ENCODE assay signal across 23 cellular contexts in the genomic region with DNA sequence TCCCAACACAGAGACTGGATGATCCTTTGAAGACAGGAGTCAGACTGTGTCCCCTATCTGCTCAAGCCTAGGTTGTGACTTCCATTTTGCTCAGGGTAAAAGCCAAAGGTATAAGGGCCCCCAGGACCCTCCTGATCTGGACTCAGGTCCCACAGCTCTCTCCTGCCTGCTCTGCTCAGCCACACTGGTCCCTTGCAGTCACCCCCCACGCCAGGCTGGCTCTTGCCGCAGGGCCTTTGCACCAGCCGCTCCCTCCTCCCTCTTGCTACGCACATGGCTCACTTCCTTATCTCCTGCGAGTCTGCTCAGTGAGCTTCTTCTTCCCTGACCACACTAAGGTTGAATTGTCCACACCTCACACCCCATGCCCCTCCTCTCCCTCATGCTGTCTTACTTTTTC. TPM values are rescaled to one million over a fixed set of nuclear protein-coding genes. Genes with fewer than 3 reads are reported as not detected.
A peak's percentile ranks its signal among the peaks of the same experiment; 100 is the strongest.
DNase-seq lines count a peak whose midpoint lies in the region; ATAC-seq and TF ChIP-seq lines count a peak whose summit lies in the region.
"Had no signal": no experiment of that assay in that cellular context is flagged by ENCODE, and none has a peak within 500 bp of the region (broad histone marks: within the 10 kb centered on the region; RNA-seq: fewer than 3 reads in every experiment).

No MANE protein-coding gene starts in this region.

- no peak overlapping the region for H3K4me3 ChIP-seq in coronary artery
- no peak overlapping the region for H3K4me3 ChIP-seq in vagina
- H3K4me3 ChIP-seq in thyroid gland (replicated peaks in 1 of 3) = no peak overlapping the region
- H3K4me3 ChIP-seq: BLaER1, SJSA1 had no signal

- intact Hi-C loops in cardiac septum (cut with DNase I) (no loop called here), Right ventricle myocardium superior (cut with DNase I) (no loop called here), vagina (cut with DNase I) (no loop called here), thyroid gland (cut with DNase I) (no loop called here)

- H3K9me3 Mint-ChIP-seq in osteocyte (ENCODE audit: unreplicated experiment) = no peaks in the 10 kb centered on the region
- H3K9me3 Mint-ChIP-seq in activated T-cell treated with anti-CD3 and anti-CD28 coated beads, Interleukin-2, amount 50 U/mL, for 4 hours = no peaks in the 10 kb centered on the region

- peaks cover 55% of the 10 kb centered on the region for H3K27me3 Mint-ChIP-seq in osteocyte (ENCODE audit: unreplicated experiment)
- peaks cover 50% of the 10 kb centered on the region for H3K27me3 Mint-ChIP-seq in activated T-cell treated with anti-CD3 and anti-CD28 coated beads, Interleukin-2, amount 50 U/mL, for 4 hours (ENCODE audit: low read depth)

- H3K27ac Mint-ChIP-seq in osteocyte (ENCODE audit: unreplicated experiment) = no peak overlapping the region
- H3K27ac Mint-ChIP-seq: CD4-positive, CD25-positive, alpha-beta regulatory T cell had no signal

- DNase-seq in cardiac septum (ENCODE audit: low spot score) = peak; percentile 73
- no peak for DNase-seq in Right ventricle myocardium superior
- peak; percentile 36 for DNase-seq in coronary artery (ENCODE audit: low spot score)
- peak; percentile 67 for DNase-seq in osteocyte (ENCODE audit: extremely low spot score, unreplicated experiment)
- peak; percentile 44 to 64 for DNase-seq in vagina (ENCODE audit: extremely low spot score in 2 of 2)
- no peak for DNase-seq in activated T-cell treated with anti-CD3 and anti-CD28 coated beads, Interleukin-2, amount 50 U/mL, for 4 hours
- DNase-seq in thyroid gland = no peak
- DNase-seq: CD4-positive, CD25-positive, alpha-beta regulatory T cell; GOT3; HCEC 1CT; Kasumi-1; NCI-H2029; NCI-H446; NCI-H524 treated with DMSO at 0.1 percent for 48 hours; NCI-H774 had no signal

- WGBS in thyroid gland, 2 donors = 91 to 92% methylated on average over 5 of the region's 5 CpGs

- H3K4me1 ChIP-seq in vagina (no peaks in the 10 kb centered on the region), thyroid gland (no peaks in the 10 kb centered on the region)
- H3K4me1 ChIP-seq: SJSA1 had no signal

- H3K27me3 ChIP-seq in vagina (no peaks in the 10 kb centered on the region), thyroid gland (no peaks in the 10 kb centered on the region)
- H3K27me3 ChIP-seq: BLaER1 had no signal

- no peaks in the 10 kb centered on the region for H3K4me1 Mint-ChIP-seq in osteocyte (ENCODE audit: unreplicated experiment)
- no peaks in the 10 kb centered on the region for H3K4me1 Mint-ChIP-seq in activated T-cell treated with anti-CD3 and anti-CD28 coated beads, Interleukin-2, amount 50 U/mL, for 4 hours (ENCODE audit: low read depth)

- ATAC-seq in Right ventricle myocardium superior (ENCODE audit: poor library complexity) = no peak
- no peak for ATAC-seq in HG02588 (IDR thresholded peaks at IDR 0.05; ENCODE audit: unreplicated experiment)
- no peak for ATAC-seq in activated T-cell treated with anti-CD3 and anti-CD28 coated beads, Interleukin-2, amount 50 U/mL, for 4 hours
- ATAC-seq: HepG2, Right ventricle myocardium inferior had no signal

- no peak for TF ChIP-seq POLR2A in vagina (IDR thresholded peaks at IDR 0.05)
- TF ChIP-seq POLR2A in thyroid gland (IDR thresholded peaks at IDR 0.05) = no peak

- no peaks in the 10 kb centered on the region for H3K36me3 ChIP-seq in vagina
- no peaks in the 10 kb centered on the region for H3K36me3 ChIP-seq in thyroid gland
- H3K36me3 ChIP-seq: BLaER1, SJSA1 had no signal

- TF ChIP-seq CTCF in coronary artery (IDR thresholded peaks at IDR 0.05) (no peak), osteocyte (IDR thresholded peaks at IDR 0.05) (no peak), vagina (IDR thresholded peaks at IDR 0.05) (no peak), thyroid gland (IDR thresholded peaks at IDR 0.05) (no peak)

- H3K27ac ChIP-seq in coronary artery (no peak overlapping the region), vagina (no peak overlapping the region), thyroid gland (no peak overlapping the region)
- H3K27ac ChIP-seq: BLaER1, SJSA1 had no signal

- no peak overlapping the region for H3K4me3 Mint-ChIP-seq in osteocyte (ENCODE audit: unreplicated experiment)
- no peak overlapping the region for H3K4me3 Mint-ChIP-seq in activated T-cell treated with anti-CD3 and anti-CD28 coated beads, Interleukin-2, amount 50 U/mL, for 4 hours
- H3K4me3 Mint-ChIP-seq: CD4-positive, CD25-positive, alpha-beta regulatory T cell had no signal

- H3K9me3 ChIP-seq in vagina (no peaks in the 10 kb centered on the region), thyroid gland (no peaks in the 10 kb centered on the region)
- H3K9me3 ChIP-seq: BLaER1, SJSA1 had no signal

- no peaks in the 10 kb centered on the region for H3K36me3 Mint-ChIP-seq in osteocyte (ENCODE audit: unreplicated experiment)
- H3K36me3 Mint-ChIP-seq in activated T-cell treated with anti-CD3 and anti-CD28 coated beads, Interleukin-2, amount 50 U/mL, for 4 hours (ENCODE audit: insufficient read depth) = no peaks in the 10 kb centered on the region
- H3K36me3 Mint-ChIP-seq: CD4-positive, CD25-positive, alpha-beta regulatory T cell had no signal

RNA-seq across cellular contexts. Expression of gene CACNG2, which starts 28.4 kb away (rescaled TPM):
- not detected for total RNA-seq in cardiac septum
- total RNA-seq in Right ventricle myocardium superior = not detected
- not detected in 2 replicates for total RNA-seq in osteocyte
- not detected for total RNA-seq in vagina
- total RNA-seq in activated T-cell treated with anti-CD3 and anti-CD28 coated beads, Interleukin-2, amount 50 U/mL, for 4 hours = not detected
- total RNA-seq in thyroid gland = not detected
- total RNA-seq: A172; CD4-positive, CD25-positive, alpha-beta regulatory T cell; HepG2; HT1080; M059J; Right ventricle myocardium inferior; SJSA1 had no signal

RNA-seq across cellular contexts. Expression of gene IFT27, which starts 44.0 kb away (rescaled TPM):
- total RNA-seq in cardiac septum (24.7 TPM), Right ventricle myocardium superior (28.6 TPM), osteocyte (30.5 and 36.9 TPM in 2 replicates), vagina (15.0 TPM), thyroid gland (10 to 100 TPM; 25.1 to 39.2 (median 36.3) TPM)
- 10 to 100 TPM; 19.5 to 25.5 (median 25.2) TPM for total RNA-seq in activated T-cell treated with anti-CD3 and anti-CD28 coated beads, Interleukin-2, amount 50 U/mL, for 4 hours

Comparison
In these comparisons a context has a peak if more than half of its experiments do, and no peak if none do; other contexts are left out.
1. DNase-seq: peak in cardiac septum (single experiment), coronary artery (single experiment), osteocyte (single experiment) and vagina (2 of 2); none in Right ventricle myocardium superior (single experiment), activated T-cell treated with anti-CD3 and anti-CD28 coated beads, Interleukin-2, amount 50 U/mL, for 4 hours (single experiment) and thyroid gland (0 of 2).